18 cellular contexts compared by ENCODE assay signal in the genomic region with DNA sequence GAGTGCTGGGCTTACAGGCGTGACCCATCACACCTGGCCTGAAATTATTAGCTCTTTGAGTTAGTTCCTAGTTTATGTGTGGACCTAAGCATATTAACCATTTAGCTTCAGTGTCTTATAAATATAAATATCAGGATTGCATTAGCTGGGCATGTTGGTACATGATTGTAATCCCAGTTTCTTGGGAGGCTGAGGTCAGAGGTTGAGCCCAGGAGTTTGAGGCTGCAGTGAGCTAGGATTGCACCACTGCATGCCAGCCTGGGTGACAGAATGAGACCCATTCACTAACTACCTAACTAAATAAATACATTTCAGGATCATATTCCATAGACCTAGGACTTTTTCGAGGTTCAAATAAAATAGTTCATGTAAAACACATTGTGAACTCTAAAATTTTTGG.
DNase-seq lines count a peak whose midpoint lies in the region; ATAC-seq, FAIRE-seq and TF ChIP-seq lines count a peak whose summit lies in the region.
"Had no signal": no experiment of that assay in that cellular context is flagged by ENCODE, and none has a peak within 500 bp of the region (broad histone marks: within the 10 kb centered on the region; RNA-seq: fewer than 3 reads in every experiment).

No MANE protein-coding gene starts in this region.

- H4K91ac ChIP-seq in IMR-90 (ENCODE audit: insufficient read depth, low read depth, low read length), result no peak overlapping the region

- H4K5ac ChIP-seq in IMR-90 (ENCODE audit: low read depth, low read length), result no peak overlapping the region

- CTCF ChIA-PET in IMR-90 (lab: Yijun Ruan, JAX), result interaction anchor here (0.6 kb wide), 1 partner anchor 15 kb away, joined by 3 read pairs; no protein-coding TSS in a partner anchor

- dilution Hi-C loops in IMR-90 (cut with HindIII; ENCODE audit: low sequenced_read_pairs, unreplicated experiment), result no loop called here

- ATAC-seq in GM23338, result no peak
- no peak for ATAC-seq in IMR-90 (ENCODE audit: low read depth)
- no peak for ATAC-seq in GM19452 (IDR thresholded peaks at IDR 0.05; ENCODE audit: unreplicated experiment)
- ATAC-seq: HCT116 had no signal

- peak overlapping the region; percentile 58; the same call in 1 of the 2 replicates for H3K18ac ChIP-seq in IMR-90 (ENCODE audit: low read depth, low read length)

- H3K27ac Mint-ChIP-seq in GM23338, result no peak overlapping the region
- H3K27ac Mint-ChIP-seq in activated T-cell treated with anti-CD3 and anti-CD28 coated beads, Interleukin-2, amount 50 U/mL, for 24 hours, result no peak overlapping the region

- H3K4me2 ChIP-seq in GM23338, result no peak overlapping the region
- no peak overlapping the region for H3K4me2 ChIP-seq in IMR-90 (ENCODE audit: low read depth, low read length)

- no peak overlapping the region for H3K9ac ChIP-seq in IMR-90 (ENCODE audit: low read depth, low read length)
- H3K9ac ChIP-seq: GM23248 had no signal

- H3K4ac ChIP-seq in IMR-90 (ENCODE audit: low read depth, low read length), result no peak overlapping the region; the same call in 1 of the 2 replicates

- no peaks in the 10 kb centered on the region for H3K9me2 ChIP-seq in GM23338 (ENCODE audit: insufficient read depth)

- 100% methylated on average over 1 of the region's 2 CpGs; no CpG with 5 or more reads in 1 of the 2 experiments for WGBS in IMR-90 (ENCODE audit: extremely low coverage in 2 of 2, insufficient read length in 1 of 2), 2 experiments

- no peak overlapping the region for H3K14ac ChIP-seq in IMR-90 (replicated peaks; ENCODE audit: low read depth, low read length)

- no peak overlapping the region for H3K23ac ChIP-seq in IMR-90 (ENCODE audit: low read depth, low read length)

- BruUV-seq in IMR-90 (replicated peaks; lab: Mats Ljungman, UMichigan), result no TSS peak

- intact Hi-C loops in IMR-90 (cut with micrococcal nuclease), result no loop called here

- POLR2A ChIA-PET in IMR-90 (lab: Charles Lee; ENCODE audit: unreplicated experiment), result no interaction called here

- peaks cover 17% of the 10 kb centered on the region for H3K36me3 Mint-ChIP-seq in GM23338 (ENCODE audit: low read depth)
- peaks cover 72% of the 10 kb centered on the region for H3K36me3 Mint-ChIP-seq in activated T-cell treated with anti-CD3 and anti-CD28 coated beads, Interleukin-2, amount 50 U/mL, for 24 hours (ENCODE audit: low read depth)

- H4K20me1 ChIP-seq in GM23338 (replicated peaks; ENCODE audit: insufficient read depth), result no peaks in the 10 kb centered on the region
- peaks cover 3% of the 10 kb centered on the region; the same call in 1 of the 2 replicates for H4K20me1 ChIP-seq in IMR-90 (ENCODE audit: insufficient read depth, low read length)

- FAIRE-seq in bronchial epithelial cell (lab: Jason Lieb, UNC), result no peak
- no peak for FAIRE-seq in urothelium cell line (lab: Jason Lieb, UNC)
- FAIRE-seq: GM12891, GM18507 had no signal

- no peaks in the 10 kb centered on the region for H3K27me3 Mint-ChIP-seq in GM23338 (ENCODE audit: insufficient read depth, low read depth, poor library complexity)
- H3K27me3 Mint-ChIP-seq in activated T-cell treated with anti-CD3 and anti-CD28 coated beads, Interleukin-2, amount 50 U/mL, for 24 hours, result no peaks in the 10 kb centered on the region
- H3K27me3 Mint-ChIP-seq: CD4-positive, alpha-beta memory T cell had no signal

- no peaks in the 10 kb centered on the region for H3K4me1 ChIP-seq in GM23338 (ENCODE audit: insufficient read depth)
- peaks cover 6% of the 10 kb centered on the region for H3K4me1 ChIP-seq in IMR-90 (ENCODE audit: control insufficient read depth, insufficient read depth, low read length)

- in situ Hi-C loops in IMR-90 (cut with MboI; ENCODE audit: low sequenced_read_pairs), result no loop called here

- no peak for TF ChIP-seq RAD21 in IMR-90 (IDR thresholded peaks at IDR 0.05; ENCODE audit: low read length)

- no peak overlapping the region for H4K8ac ChIP-seq in IMR-90 (ENCODE audit: low read depth in 2 of 2, low read length in 2 of 2)

- H3K27me3 ChIP-seq in GM23338 (ENCODE audit: insufficient read depth), result no peaks in the 10 kb centered on the region
- H3K27me3 ChIP-seq in IMR-90 (ENCODE audit: control insufficient read depth, insufficient read depth, low read length), result no peaks in the 10 kb centered on the region
- H3K27me3 ChIP-seq in bronchial epithelial cell (ENCODE audit: control insufficient read depth, insufficient read depth, low read length), result no peaks in the 10 kb centered on the region

- H2AK5ac ChIP-seq in IMR-90 (ENCODE audit: low read depth, low read length), result no peak overlapping the region

- no peak overlapping the region for H3K56ac ChIP-seq in IMR-90 (ENCODE audit: extremely low read depth, insufficient read depth, low read length)

- no peaks in the 10 kb centered on the region for H3K9me3 Mint-ChIP-seq in GM23338
- H3K9me3 Mint-ChIP-seq in activated T-cell treated with anti-CD3 and anti-CD28 coated beads, Interleukin-2, amount 50 U/mL, for 24 hours, result no peaks in the 10 kb centered on the region
- H3K9me3 Mint-ChIP-seq: CD4-positive, alpha-beta memory T cell; H9 had no signal

- H3K9me3 ChIP-seq in IMR-90 (ENCODE audit: control insufficient read depth, insufficient read depth, low read length), result no peaks in the 10 kb centered on the region

- 0 out of 4 replicates have a peak, but pooled peaks cover 4% of the 10 kb centered on the region in 2 experiments for H3K79me1 ChIP-seq in IMR-90 (ENCODE audit: low read depth in 1 of 2, low read length in 2 of 2)

- no peaks in the 10 kb centered on the region for H3K79me2 ChIP-seq in GM23338 (replicated peaks; ENCODE audit: insufficient read depth)

- TF ChIP-seq POLR2A in IMR-90 (IDR thresholded peaks at IDR 0.05; ENCODE audit: low read depth, low read length), result no peak

- peaks cover 4% of the 10 kb centered on the region; the same call in 1 of the 2 replicates for H3K9me1 ChIP-seq in IMR-90 (ENCODE audit: insufficient read depth, low read length)

- DNase-seq in GM23338 (ENCODE audit: low spot score) (no peak), IMR-90 (no peak), bronchial epithelial cell (ENCODE audit: low read depth) (peak; percentile 58), urothelium cell line (ENCODE audit: low spot score) (no peak)
- DNase-seq in activated T-cell treated with anti-CD3 and anti-CD28 coated beads, Interleukin-2, amount 50 U/mL, for 24 hours, result no peak
- DNase-seq: C1 segment of cervical spinal cord; Calu3; CD4-positive, alpha-beta memory T cell; COR-L47; DMS53; DMS79 treated with DMSO at 0.1 percent for 48 hours; GF-D8; H9 had no signal

- H2AK9ac ChIP-seq in IMR-90 (replicated peaks; ENCODE audit: low read depth, low read length, poor library complexity), result no peak overlapping the region

- H2BK20ac ChIP-seq in IMR-90 (ENCODE audit: low read depth, low read length), result no peak overlapping the region

- H3K36me3 ChIP-seq in GM23338 (ENCODE audit: insufficient read depth), result no peaks in the 10 kb centered on the region
- no peaks in the 10 kb centered on the region for H3K36me3 ChIP-seq in IMR-90 (ENCODE audit: control insufficient read depth, insufficient read depth, low read length)
- H3K36me3 ChIP-seq in bronchial epithelial cell (ENCODE audit: control insufficient read depth, insufficient read depth, low read length), result peaks cover 1% of the 10 kb centered on the region

- TF ChIP-seq CTCF in GM23338 (conservative IDR thresholded peaks at IDR 0.05; ENCODE audit: low read depth in 2 of 2) (no peak), IMR-90 (conservative IDR thresholded peaks at IDR 0.05; ENCODE audit: low read depth, low read length) (no peak), bronchial epithelial cell (IDR thresholded peaks at IDR 0.05; ENCODE audit: insufficient read depth, low read length, severe bottlenecking) (no peak)

- H3K27ac ChIP-seq in GM23338 (ENCODE audit: low read depth) (peak overlapping the region; percentile 12; the same call in 1 of the 2 replicates), IMR-90 (ENCODE audit: insufficient read depth, low read length) (peak overlapping the region; percentile 37; the same call in 1 of the 2 replicates)

- H2BK120ac ChIP-seq in IMR-90 (ENCODE audit: low read depth, low read length), result no peak overlapping the region

- H2AFZ ChIP-seq in GM23338 (no peak overlapping the region), IMR-90 (replicated peaks; ENCODE audit: low read length, poor library complexity) (no peak overlapping the region)
- H2AFZ ChIP-seq: GM23248 had no signal

- H3K4me1 Mint-ChIP-seq in GM23338, result no peaks in the 10 kb centered on the region; the same call in 2 of the 3 replicates
- H3K4me1 Mint-ChIP-seq in activated T-cell treated with anti-CD3 and anti-CD28 coated beads, Interleukin-2, amount 50 U/mL, for 24 hours (ENCODE audit: low read depth), result peaks cover 11% of the 10 kb centered on the region
- H3K4me1 Mint-ChIP-seq: CD4-positive, alpha-beta memory T cell; H9 had no signal

- H3K4me3 Mint-ChIP-seq in GM23338, result no peak overlapping the region
- H3K4me3 Mint-ChIP-seq in activated T-cell treated with anti-CD3 and anti-CD28 coated beads, Interleukin-2, amount 50 U/mL, for 24 hours, result no peak overlapping the region
- H3K4me3 Mint-ChIP-seq: CD4-positive, alpha-beta memory T cell; H9 had no signal

- no peaks in the 10 kb centered on the region for H3F3A ChIP-seq in GM23338 (replicated peaks; ENCODE audit: low read depth)

- no peak overlapping the region for H3K4me3 ChIP-seq in GM23338
- no peak overlapping the region for H3K4me3 ChIP-seq in IMR-90 (ENCODE audit: insufficient read depth, low read depth, low read length)
- no peak overlapping the region for H3K4me3 ChIP-seq in bronchial epithelial cell (ENCODE audit: low read depth, low read length)
- H3K4me3 ChIP-seq: GM23248 had no signal

- peak overlapping the region; percentile 5 for H2BK5ac ChIP-seq in IMR-90 (ENCODE audit: low read depth, low read length, poor library complexity, severe bottlenecking)

- no peak overlapping the region for H2BK15ac ChIP-seq in IMR-90 (ENCODE audit: low read depth, low read length)

TF ChIP-seq in GM23338, 12 proteins besides CTCF, POLR2A, EP300 and RAD21 (continues in another document):
- TF ChIP-seq ZNF331 (CRISPR knock-in tag; IDR thresholded peaks at IDR 0.05; ENCODE audit: low read depth), result no peak
- no peak for TF ChIP-seq ZNF114 (CRISPR knock-in tag; IDR thresholded peaks at IDR 0.05)

TF ChIP-seq in IMR-90, 13 proteins besides CTCF, POLR2A, EP300 and RAD21 (continues in another document):
- TF ChIP-seq CHD1 (IDR thresholded peaks at IDR 0.05; ENCODE audit: low read depth, low read length) (no peak), SMC3 (IDR thresholded peaks at IDR 0.05; ENCODE audit: low read depth, low read length) (no peak), MAFK (IDR thresholded peaks at IDR 0.05; ENCODE audit: low read depth, low read length) (no peak)
- TF ChIP-seq, protein P1, sequence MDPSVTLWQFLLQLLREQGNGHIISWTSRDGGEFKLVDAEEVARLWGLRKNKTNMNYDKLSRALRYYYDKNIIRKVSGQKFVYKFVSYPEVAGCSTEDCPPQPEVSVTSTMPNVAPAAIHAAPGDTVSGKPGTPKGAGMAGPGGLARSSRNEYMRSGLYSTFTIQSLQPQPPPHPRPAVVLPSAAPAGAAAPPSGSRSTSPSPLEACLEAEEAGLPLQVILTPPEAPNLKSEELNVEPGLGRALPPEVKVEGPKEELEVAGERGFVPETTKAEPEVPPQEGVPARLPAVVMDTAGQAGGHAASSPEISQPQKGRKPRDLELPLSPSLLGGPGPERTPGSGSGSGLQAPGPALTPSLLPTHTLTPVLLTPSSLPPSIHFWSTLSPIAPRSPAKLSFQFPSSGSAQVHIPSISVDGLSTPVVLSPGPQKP (IDR thresholded peaks at IDR 0.05; ENCODE audit: borderline replicate concordance, low read depth, low read length), result no peak
